Comparison of ENCODE assay signal across 13 cellular contexts in the genomic region with DNA sequence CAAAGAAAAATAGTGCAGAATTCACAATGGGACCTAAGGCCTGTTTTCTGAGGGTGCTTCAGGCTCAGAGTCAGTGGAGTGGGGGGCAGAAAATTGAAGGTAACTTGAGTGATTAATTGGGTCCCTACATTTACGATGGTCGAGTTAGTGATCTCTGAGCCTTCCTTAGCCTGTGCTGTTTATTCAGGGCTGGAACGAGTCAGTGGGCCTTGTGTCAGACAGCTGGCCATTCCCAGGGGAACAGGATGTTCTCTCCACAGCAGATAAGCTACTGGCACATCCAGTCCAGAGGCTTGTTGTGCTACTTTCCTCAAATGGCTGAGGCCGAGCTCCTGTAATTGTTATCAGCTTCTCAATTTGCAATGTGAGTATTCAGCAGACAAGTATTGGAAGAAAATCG. TPM values are rescaled to one million over a fixed set of nuclear protein-coding genes. Genes with fewer than 3 reads are reported as not detected.
A peak's percentile ranks its signal among the peaks of the same experiment; 100 is the strongest.
DNase-seq lines count a peak whose midpoint lies in the region; ATAC-seq and TF ChIP-seq lines count a peak whose summit lies in the region.
"Had no signal": no experiment of that assay in that cellular context is flagged by ENCODE, and none has a peak within 500 bp of the region (broad histone marks: within the 10 kb centered on the region; RNA-seq: fewer than 3 reads in every experiment).

No MANE protein-coding gene starts in this region.

- no peak overlapping the region for H3K4me2 ChIP-seq in PC-3 (ENCODE audit: low read length)

- H3K79me2 ChIP-seq in ACC112 (ENCODE audit: control insufficient read depth, insufficient read depth, low read length, unreplicated experiment) (no peaks in the 10 kb centered on the region), PC-3 (ENCODE audit: low read length) (no peaks in the 10 kb centered on the region)

- no TSS peak for BruUV-seq in PC-3 (replicated peaks; lab: Mats Ljungman, UMichigan)

- POLR2A ChIA-PET in PC-3 (lab: Charles Lee; ENCODE audit: unreplicated experiment) = no interaction called here

- no peaks in the 10 kb centered on the region for H3K9me2 ChIP-seq in PC-3 (replicated peaks; ENCODE audit: low read length)

- no peaks in the 10 kb centered on the region for H4K20me1 ChIP-seq in PC-3 (ENCODE audit: low read length)

- no peak for TF ChIP-seq CTCF in nephron progenitor cell (IDR thresholded peaks at IDR 0.05)
- no peak for TF ChIP-seq CTCF in PC-3 (conservative IDR thresholded peaks at IDR 0.05; ENCODE audit: low read depth, low read length)

- no peak for ATAC-seq in PC-3
- ATAC-seq in activated naive CD8-positive, alpha-beta T cell treated with anti-CD3 and anti-CD28 coated beads, Interleukin-2, amount 50 U/mL, for 24 hours = no peak
- ATAC-seq in HG02938 (IDR thresholded peaks at IDR 0.05; ENCODE audit: unreplicated experiment) = no peak
- ATAC-seq: K562 had no signal

- peak overlapping the region; percentile 22 for H3K4me3 Mint-ChIP-seq in nephron progenitor cell
- no peak overlapping the region for H3K4me3 Mint-ChIP-seq in activated naive CD8-positive, alpha-beta T cell treated with anti-CD3 and anti-CD28 coated beads, Interleukin-2, amount 50 U/mL, for 24 hours
- H3K4me3 Mint-ChIP-seq: T-helper 1 cell treated with Interleukin-12 subunit alpha and Interleukin-12 subunit beta and Interleukin-4 antibody, amounts not matched to agents 30 μg/mL and 1 μg/mL, for 36 hours had no signal

- H3K27ac ChIP-seq in ACC112 (ENCODE audit: low read depth, low read length) = no peak overlapping the region
- no peak overlapping the region for H3K27ac ChIP-seq in PC-3 (ENCODE audit: low read length)
- H3K27ac ChIP-seq: tibial artery had no signal

- intact Hi-C loops in PC-3 (cut with micrococcal nuclease) = no loop called here

- CTCF ChIA-PET in PC-3 (lab: Charles Lee) = no interaction called here

- H3K36me3 Mint-ChIP-seq in nephron progenitor cell (ENCODE audit: low read depth) = no peaks in the 10 kb centered on the region
- no peaks in the 10 kb centered on the region for H3K36me3 Mint-ChIP-seq in activated naive CD8-positive, alpha-beta T cell treated with anti-CD3 and anti-CD28 coated beads, Interleukin-2, amount 50 U/mL, for 24 hours (ENCODE audit: low read depth)

- H3K4me3 ChIP-seq in ACC112 (ENCODE audit: low read depth, low read length) (no peak overlapping the region), PC-3 (ENCODE audit: low read length) (no peak overlapping the region)
- H3K4me3 ChIP-seq: breast epithelium, K562, tibial artery had no signal

- no peaks in the 10 kb centered on the region for H3K9me3 Mint-ChIP-seq in nephron progenitor cell
- peaks cover 10% of the 10 kb centered on the region for H3K9me3 Mint-ChIP-seq in activated naive CD8-positive, alpha-beta T cell treated with anti-CD3 and anti-CD28 coated beads, Interleukin-2, amount 50 U/mL, for 24 hours

- H3K27me3 ChIP-seq in ACC112 (ENCODE audit: insufficient read depth, low read length) = no peaks in the 10 kb centered on the region
- H3K27me3 ChIP-seq in PC-3 (ENCODE audit: low read length) = no peaks in the 10 kb centered on the region
- H3K27me3 ChIP-seq: breast epithelium, tibial artery had no signal

- H3K36me3 ChIP-seq in ACC112 (ENCODE audit: insufficient read depth, low read length) (no peaks in the 10 kb centered on the region), PC-3 (ENCODE audit: low read depth, low read length) (no peaks in the 10 kb centered on the region)
- H3K36me3 ChIP-seq: breast epithelium, tibial artery had no signal

- no peak overlapping the region for H3K9ac ChIP-seq in PC-3 (ENCODE audit: low read length)

- peak overlapping the region; percentile 39 for H2AFZ ChIP-seq in ACC112 (ENCODE audit: low read length, unreplicated experiment)
- no peak overlapping the region for H2AFZ ChIP-seq in PC-3 (ENCODE audit: low read length)

- no peaks in the 10 kb centered on the region for H3F3A ChIP-seq in PC-3 (ENCODE audit: low read length, unreplicated experiment)

- H3K27me3 Mint-ChIP-seq in nephron progenitor cell (ENCODE audit: low read depth, poor library complexity) = peaks cover 10% of the 10 kb centered on the region
- no peaks in the 10 kb centered on the region for H3K27me3 Mint-ChIP-seq in activated naive CD8-positive, alpha-beta T cell treated with anti-CD3 and anti-CD28 coated beads, Interleukin-2, amount 50 U/mL, for 24 hours

- peaks cover 16% of the 10 kb centered on the region for H3K4me1 Mint-ChIP-seq in nephron progenitor cell
- H3K4me1 Mint-ChIP-seq in activated naive CD8-positive, alpha-beta T cell treated with anti-CD3 and anti-CD28 coated beads, Interleukin-2, amount 50 U/mL, for 24 hours = no peaks in the 10 kb centered on the region

- peaks cover 5% of the 10 kb centered on the region for H3K4me1 ChIP-seq in ACC112 (ENCODE audit: control insufficient read depth, insufficient read depth, low read length, unreplicated experiment)
- no peaks in the 10 kb centered on the region for H3K4me1 ChIP-seq in PC-3 (ENCODE audit: insufficient read depth, low read length)
- H3K4me1 ChIP-seq: breast epithelium, tibial artery had no signal

- peak overlapping the region; percentile 6 for H3K27ac Mint-ChIP-seq in nephron progenitor cell
- no peak overlapping the region for H3K27ac Mint-ChIP-seq in activated naive CD8-positive, alpha-beta T cell treated with anti-CD3 and anti-CD28 coated beads, Interleukin-2, amount 50 U/mL, for 24 hours
- H3K27ac Mint-ChIP-seq: T-helper 1 cell treated with Interleukin-12 subunit alpha and Interleukin-12 subunit beta and Interleukin-4 antibody, amounts not matched to agents 30 μg/mL and 1 μg/mL, for 36 hours had no signal

- H3K9me3 ChIP-seq in PC-3 (ENCODE audit: low read length) = peaks cover 28% of the 10 kb centered on the region
- H3K9me3 ChIP-seq: breast epithelium, tibial artery had no signal

- DNase-seq in NCI-H524 (lab: John Stamatoyannopoulos, UW) = peak; percentile 30 to 84
- peak; percentile 60 for DNase-seq in fibroblast of the conjunctiva (ENCODE audit: low read depth)
- peak; percentile 54 for DNase-seq in nephron progenitor cell
- no peak for DNase-seq in PC-3
- no peak for DNase-seq in activated naive CD8-positive, alpha-beta T cell treated with anti-CD3 and anti-CD28 coated beads, Interleukin-2, amount 50 U/mL, for 24 hours
- DNase-seq in activated CD4-positive, alpha-beta T cell treated with anti-CD3 and anti-CD28 coated beads for 1 hour = no peak
- DNase-seq: stimulated activated CD4-positive, alpha-beta T cell treated with anti-CD3 and anti-CD28 coated beads, Interleukin-1b, Interleukin-23, amount 100 ng/mL, for 48 hours had no signal

RNA-seq across cellular contexts. Expression of gene CNTN3, which starts 29.2 kb away (rescaled TPM):
- total RNA-seq in PC-3 (2014; rRNA removed) = not detected in 2 replicates

Comparison
In these comparisons a context has a peak if more than half of its experiments do, and no peak if none do; other contexts are left out.
1. DNase-seq: peak in NCI-H524 (2 of 2), fibroblast of the conjunctiva (single experiment) and nephron progenitor cell (single experiment); none in PC-3 (single experiment), activated naive CD8-positive, alpha-beta T cell treated with anti-CD3 and anti-CD28 coated beads, Interleukin-2, amount 50 U/mL, for 24 hours (single experiment) and activated CD4-positive, alpha-beta T cell treated with anti-CD3 and anti-CD28 coated beads for 1 hour (single experiment).